Comparison of ENCODE assay signal across 9 cellular contexts in genomic region chr15:88624156-88624970, GRCh38. TPM values are rescaled to one million over a fixed set of nuclear protein-coding genes. Genes with fewer than 3 reads are reported as not detected.
DNase-seq lines count a peak whose midpoint lies in the region; ATAC-seq and TF ChIP-seq lines count a peak whose summit lies in the region.
"Had no signal": no experiment of that assay in that cellular context is flagged by ENCODE, and none has a peak within 500 bp of the region (broad histone marks: within the 10 kb centered on the region; RNA-seq: fewer than 3 reads in every experiment).

No MANE protein-coding gene starts in this region.

- peaks cover 79% of the 10 kb centered on the region for H3K4me1 Mint-ChIP-seq in CD4-positive, alpha-beta T cell (ENCODE audit: low read depth)
- peaks cover 67 to 78% of the 10 kb centered on the region in 2 donors for H3K4me1 Mint-ChIP-seq in immature natural killer cell
- H3K4me1 Mint-ChIP-seq in stimulated activated naive CD8-positive, alpha-beta T cell treated with anti-CD3 and anti-CD28 coated beads, Interleukin-15, Interleukin-2, amounts not matched to agents 100 ng/mL and 50 ng/mL, for 24 hours (ENCODE audit: low read depth), result peaks cover 80% of the 10 kb centered on the region

- peak overlapping the region; percentile 100 for H3K9ac ChIP-seq in Loucy (ENCODE audit: low read depth, low read length, poor library complexity, severe bottlenecking)

- H3K27me3 Mint-ChIP-seq in CD4-positive, alpha-beta T cell, result peaks cover 5% of the 10 kb centered on the region
- peaks cover 0 to 6% (median 2%) of the 10 kb centered on the region in 3 donors for H3K27me3 Mint-ChIP-seq in immature natural killer cell (ENCODE audit: low read depth in 3 of 3)
- H3K27me3 Mint-ChIP-seq in stimulated activated naive CD8-positive, alpha-beta T cell treated with anti-CD3 and anti-CD28 coated beads, Interleukin-15, Interleukin-2, amounts not matched to agents 100 ng/mL and 50 ng/mL, for 24 hours, result peaks cover 5% of the 10 kb centered on the region

- TF ChIP-seq CTCF in CD4-positive, alpha-beta T cell (IDR thresholded peaks at IDR 0.05), result peak; percentile 87
- TF ChIP-seq CTCF in Loucy (conservative IDR thresholded peaks at IDR 0.05; ENCODE audit: low read length) (peak; percentile 62), ascending aorta (IDR thresholded peaks at IDR 0.05) (peak; percentile 43 to 60 (median 58))

- H3K27ac ChIP-seq in CD4-positive, alpha-beta T cell (ENCODE audit: low read depth, low read length), result peak overlapping the region; percentile 86
- peak overlapping the region; percentile 31 to 40 for H3K27ac ChIP-seq in ascending aorta

- H3F3A ChIP-seq in Loucy (ENCODE audit: low read depth), result no peaks in the 10 kb centered on the region

- peaks cover 44% of the 10 kb centered on the region for H3K36me3 Mint-ChIP-seq in CD4-positive, alpha-beta T cell (ENCODE audit: low read depth)
- peaks cover 3 to 8% (median 5%) of the 10 kb centered on the region in 3 donors for H3K36me3 Mint-ChIP-seq in immature natural killer cell
- peaks cover 72% of the 10 kb centered on the region for H3K36me3 Mint-ChIP-seq in stimulated activated naive CD8-positive, alpha-beta T cell treated with anti-CD3 and anti-CD28 coated beads, Interleukin-15, Interleukin-2, amounts not matched to agents 100 ng/mL and 50 ng/mL, for 24 hours (ENCODE audit: low read depth)

- peaks cover 78% of the 10 kb centered on the region for H3K79me2 ChIP-seq in Loucy (ENCODE audit: insufficient read depth, low read length)

- intact Hi-C loops in CD4-positive, alpha-beta T cell (cut with DNase I, micrococcal nuclease), result loop anchor here (1.0 to 10.0 kb wide), 12 partner anchors 40 to 710 kb away; partner anchors contain the start of genes POLG (in 2 of the 2), ABHD2 (in 1 of the 2), DET1 (in 1 of the 2) and FANCI (in 1 of the 2)
- intact Hi-C loops in ascending aorta (cut with DNase I), result loop anchor here (10.0 kb wide), 1 partner anchor 570 kb away; no protein-coding TSS in a partner anchor

- no peaks in the 10 kb centered on the region for H3K9me2 ChIP-seq in Loucy (replicated peaks; ENCODE audit: low read depth, low read length)

- peak in 8 of 10 experiments; percentile 27 to 60 (median 42) for DNase-seq in CD4-positive, alpha-beta T cell
- peak in 1 of 2 donors; percentile 60 for DNase-seq in ascending aorta (ENCODE audit: low spot score in 2 of 2)
- DNase-seq in immature natural killer cell, result peak; percentile 63 to 71 (median 67)
- no peak for DNase-seq in ureter (ENCODE audit: low spot score)
- no peak for DNase-seq in NCI-H1092 treated with DMSO at 0.1 percent for 48 hours (lab: John Stamatoyannopoulos, UW)

- no peaks in the 10 kb centered on the region for H3K9me3 ChIP-seq in CD4-positive, alpha-beta T cell (ENCODE audit: control insufficient read depth, low read length)
- no peaks in the 10 kb centered on the region for H3K9me3 ChIP-seq in Loucy (ENCODE audit: insufficient read depth, low read depth, low read length)
- no peaks in the 10 kb centered on the region for H3K9me3 ChIP-seq in ascending aorta

- H4K20me1 ChIP-seq in Loucy (ENCODE audit: insufficient read depth, low read length, poor library complexity, severe bottlenecking), result peaks cover 53% of the 10 kb centered on the region

- CTCF ChIA-PET in CD4-positive, alpha-beta T cell (lab: Charles Lee), result interaction anchor here (0.6 to 3.7 kb wide), 16 partner anchors 11 to 463 kb away, joined by 3 to 36 read pairs (median 6); partner anchors contain the start of genes ABHD2, HAPLN3, MRPL46 and MRPS11

- H3K4me2 ChIP-seq in Loucy (ENCODE audit: low read depth, low read length, poor library complexity, severe bottlenecking), result peak overlapping the region; percentile 93

- no peak overlapping the region for H2AFZ ChIP-seq in Loucy (ENCODE audit: low read length)

- H3K4me1 ChIP-seq in Loucy (ENCODE audit: insufficient read depth, low read length, poor library complexity, severe bottlenecking) (peaks cover 47% of the 10 kb centered on the region), ascending aorta (peaks cover 5 to 26% of the 10 kb centered on the region in 2 donors)

- H3K4me3 ChIP-seq in Loucy (ENCODE audit: low read length, poor library complexity, severe bottlenecking) (peak overlapping the region; percentile 84), ascending aorta (peak overlapping the region in 1 of 2 donors; percentile 48)

- H3K4me3 Mint-ChIP-seq in CD4-positive, alpha-beta T cell, result peak overlapping the region; percentile 87
- H3K4me3 Mint-ChIP-seq in immature natural killer cell, result peak overlapping the region; percentile 27 to 68 (median 53)
- H3K4me3 Mint-ChIP-seq in stimulated activated naive CD8-positive, alpha-beta T cell treated with anti-CD3 and anti-CD28 coated beads, Interleukin-15, Interleukin-2, amounts not matched to agents 100 ng/mL and 50 ng/mL, for 24 hours, result peak overlapping the region; percentile 98

- ATAC-seq in CD4-positive, alpha-beta T cell (ENCODE audit: poor library complexity), result peak; percentile 38
- ATAC-seq in GM21367 (IDR thresholded peaks at IDR 0.05; ENCODE audit: unreplicated experiment), result peak; percentile 34
- ATAC-seq: Panc1 had no signal

- no peaks in the 10 kb centered on the region for H3K27me3 ChIP-seq in CD4-positive, alpha-beta T cell (ENCODE audit: control insufficient read depth, insufficient read depth, low read length)
- H3K27me3 ChIP-seq in Loucy (ENCODE audit: insufficient read depth, low read length, poor library complexity, severe bottlenecking), result peaks cover 7% of the 10 kb centered on the region
- H3K27me3 ChIP-seq in ascending aorta, result no peaks in the 10 kb centered on the region

- H3K27ac Mint-ChIP-seq in CD4-positive, alpha-beta T cell, result peak overlapping the region; percentile 95
- peak overlapping the region; percentile 45 to 91 (median 83) for H3K27ac Mint-ChIP-seq in immature natural killer cell
- peak overlapping the region; percentile 98 for H3K27ac Mint-ChIP-seq in stimulated activated naive CD8-positive, alpha-beta T cell treated with anti-CD3 and anti-CD28 coated beads, Interleukin-15, Interleukin-2, amounts not matched to agents 100 ng/mL and 50 ng/mL, for 24 hours

- H3K36me3 ChIP-seq in Loucy (ENCODE audit: insufficient read depth, low read length) (peaks cover 30% of the 10 kb centered on the region; the same call in 1 of the 2 replicates), ascending aorta (peaks cover 27 to 35% of the 10 kb centered on the region in 2 donors)

- no peaks in the 10 kb centered on the region for H3K9me3 Mint-ChIP-seq in CD4-positive, alpha-beta T cell
- no peaks in the 10 kb centered on the region for H3K9me3 Mint-ChIP-seq in immature natural killer cell
- no peaks in the 10 kb centered on the region for H3K9me3 Mint-ChIP-seq in stimulated activated naive CD8-positive, alpha-beta T cell treated with anti-CD3 and anti-CD28 coated beads, Interleukin-15, Interleukin-2, amounts not matched to agents 100 ng/mL and 50 ng/mL, for 24 hours

- POLR2A ChIA-PET in CD4-positive, alpha-beta T cell (lab: Charles Lee), result interaction anchor here (0.7 to 6.2 kb wide), 10 partner anchors 22 to 280 kb away, joined by 3 to 83 read pairs (median 5); no protein-coding TSS in a partner anchor

RNA-seq across cellular contexts. Expression of gene AEN, which starts 3.2 kb away (rescaled TPM):
- total RNA-seq in CD4-positive, alpha-beta T cell, result 10 to 100 TPM; 40.7 to 43.7 TPM
- total RNA-seq in ascending aorta (13.5 TPM), ureter (17.4 TPM)
- 10 to 100 TPM; 11.6 to 17.8 (median 12.1) TPM for polyA plus RNA-seq in immature natural killer cell

RNA-seq across cellular contexts. Expression of gene ISG20, which starts 14.5 kb away (rescaled TPM):
- 100 to 1,000 TPM; 152 to 157 TPM for total RNA-seq in CD4-positive, alpha-beta T cell
- total RNA-seq in ascending aorta (5.3 TPM), ureter (14.2 TPM)
- 100 to 1,000 TPM; 286 to 365 (median 342) TPM for polyA plus RNA-seq in immature natural killer cell

Comparison
In these comparisons a context has a peak if more than half of its experiments do, and no peak if none do; other contexts are left out.
1. DNase-seq: peak in CD4-positive, alpha-beta T cell (8 of 10) and immature natural killer cell (3 of 3); none in ureter (single experiment) and NCI-H1092 treated with DMSO at 0.1 percent for 48 hours (single experiment).
2. RNA of gene ISG20, which starts 14.5 kb away (total RNA-seq): 152 to 157 TPM in CD4-positive, alpha-beta T cell; 14.2 TPM in ureter (single experiment) and 5.3 TPM in ascending aorta (single experiment); every median in the first group is over 10 times any median in the second.
3. Peak in every context shown above with its lines, with median percentiles within 50 percentile points of each other: H3K27ac Mint-ChIP-seq, H3K4me3 Mint-ChIP-seq and CTCF ChIP-seq.